ENCODE assay signal across 8 cellular contexts in genomic region chr5:14270212-14270702, GRCh38.
DNase-seq lines count a peak whose midpoint lies in the region; ATAC-seq and TF ChIP-seq lines count a peak whose summit lies in the region.

No MANE protein-coding gene starts in this region.

- no peak overlapping the region for H2AK5ac ChIP-seq in mesenchymal stem cell (ENCODE audit: low read length, severe bottlenecking)

- no peaks in the 10 kb centered on the region for H3K9me3 ChIP-seq in mesenchymal stem cell (ENCODE audit: control insufficient read depth, low read length)

- H2BK12ac ChIP-seq in mesenchymal stem cell (ENCODE audit: low read length in 2 of 2), result no peak overlapping the region

- no peak overlapping the region for H3K4me3 ChIP-seq in mesenchymal stem cell (ENCODE audit: insufficient read depth in 1 of 2, low read depth in 1 of 2, low read length in 2 of 2)

- peak overlapping the region; percentile 72 for H3K27ac ChIP-seq in mesenchymal stem cell (ENCODE audit: low read length, poor library complexity, severe bottlenecking)

- H3K36me3 ChIP-seq in mesenchymal stem cell (ENCODE audit: control insufficient read depth in 1 of 2, insufficient read depth in 2 of 2, low read depth in 1 of 2, low read length in 2 of 2), result peaks cover 3 to 37% of the 10 kb centered on the region in 2 experiments

- no peak overlapping the region for H3K4me2 ChIP-seq in mesenchymal stem cell (ENCODE audit: low read length, poor library complexity, severe bottlenecking)

- no peaks in the 10 kb centered on the region for H3K27me3 ChIP-seq in mesenchymal stem cell (ENCODE audit: control insufficient read depth in 1 of 2, insufficient read depth in 1 of 2, low read length in 2 of 2)

- H3K23ac ChIP-seq in mesenchymal stem cell (ENCODE audit: low read length in 2 of 2), result no peak overlapping the region

- no peak overlapping the region for H2BK15ac ChIP-seq in mesenchymal stem cell (ENCODE audit: low read depth, poor library complexity, severe bottlenecking)

- H3K4ac ChIP-seq in mesenchymal stem cell (ENCODE audit: low read depth in 1 of 2, low read length in 2 of 2), result no peak overlapping the region

- H3K79me1 ChIP-seq in mesenchymal stem cell (replicated peaks; ENCODE audit: low read length, poor library complexity, severe bottlenecking), result peaks cover 2% of the 10 kb centered on the region

- H2AFZ ChIP-seq in mesenchymal stem cell (ENCODE audit: low read depth, low read length), result no peak overlapping the region

- no peak overlapping the region for H2BK120ac ChIP-seq in mesenchymal stem cell (ENCODE audit: low read depth, low read length)

- no peak overlapping the region for H4K8ac ChIP-seq in mesenchymal stem cell (ENCODE audit: low read length)

- H3K14ac ChIP-seq in mesenchymal stem cell (ENCODE audit: low read length in 2 of 2), result no peak overlapping the region

- H2BK5ac ChIP-seq in mesenchymal stem cell (ENCODE audit: low read depth, low read length, poor library complexity, severe bottlenecking), result no peak overlapping the region

- peaks cover 18% of the 10 kb centered on the region for H3K4me1 ChIP-seq in mesenchymal stem cell (ENCODE audit: control insufficient read depth, insufficient read depth, low read depth, low read length)

- H4K91ac ChIP-seq in mesenchymal stem cell (ENCODE audit: low read length), result no peak overlapping the region

- peak overlapping the region; percentile 48 for H3K9ac ChIP-seq in mesenchymal stem cell (ENCODE audit: low read length)

- ATAC-seq in GM21576 (IDR thresholded peaks at IDR 0.05; ENCODE audit: unreplicated experiment), result peak; percentile 57

- DNase-seq in DMS 273 (lab: John Stamatoyannopoulos, UW; ENCODE audit: unreplicated experiment) (peak; percentile 87), LoVo (ENCODE audit: low spot score) (peak; percentile 72), ecto neural progenitor cell (ENCODE audit: low spot score) (peak; percentile 66), mesenchymal stem cell (peak; percentile 86), UCSD-AML1 (lab: John Stamatoyannopoulos, UW; ENCODE audit: unreplicated experiment) (no peak)
- DNase-seq in central memory CD4-positive, alpha-beta T cell, result no peak

- WGBS in mesenchymal stem cell, result 14% methylated on average over 2 of the region's 3 CpGs

- no peak overlapping the region for H3K18ac ChIP-seq in mesenchymal stem cell (ENCODE audit: low read depth in 1 of 2, low read length in 2 of 2)

TF ChIP-seq in PFSK-1, 5 proteins besides CTCF, POLR2A, EP300 and RAD21:
- TF ChIP-seq FOXP2 (optimal IDR thresholded peaks at IDR 0.05; ENCODE audit: borderline replicate concordance, extremely low read depth, extremely low read length, insufficient read depth) (no peak), POLR2AphosphoS5 (IDR thresholded peaks at IDR 0.05; ENCODE audit: low read depth, low read length) (no peak), SIN3A (IDR thresholded peaks at IDR 0.05; ENCODE audit: borderline replicate concordance, insufficient read depth, low read length) (0 out of 2 replicates have a peak, but pooled peaks have one; percentile 15), TAF1 (IDR thresholded peaks at IDR 0.05; ENCODE audit: borderline replicate concordance, insufficient read depth, low read length) (no peak)

Comparison
In these comparisons a context has a peak if more than half of its experiments do, and no peak if none do; other contexts are left out.
1. DNase-seq: peak in DMS 273 (single experiment), LoVo (single experiment), ecto neural progenitor cell (single experiment) and mesenchymal stem cell (single experiment); none in central memory CD4-positive, alpha-beta T cell (single experiment) and UCSD-AML1 (single experiment).